In genomic region chr2:25453199-25453903, GRCh38 we compare ENCODE assay signal across 8 cellular contexts.
DNase-seq lines count a peak whose midpoint lies in the region; ATAC-seq, FAIRE-seq and TF ChIP-seq lines count a peak whose summit lies in the region.

No MANE protein-coding gene starts in this region.

- intact Hi-C loops in HepG2 (cut with micrococcal nuclease; ENCODE audit: unreplicated experiment) = no loop called here

- no TSS peak for BruUV-seq in HepG2 (replicated peaks; lab: Mats Ljungman, UMichigan)

- POLR2A ChIA-PET in HepG2 (lab: Yijun Ruan, JAX) = no interaction called here

- no peak overlapping the region for H2AFZ ChIP-seq in HepG2 (ENCODE audit: low read length)

- CTCF ChIA-PET in HepG2 (lab: Yijun Ruan, JAX; ENCODE audit: low intra/inter-chr PET ratio, low total read pairs) = no interaction called here

- no peaks in the 10 kb centered on the region for H3K9me3 ChIP-seq in HepG2 (ENCODE audit: low read length)

- H3K27me3 ChIP-seq in HepG2 (ENCODE audit: control insufficient read depth in 1 of 2, insufficient read depth in 2 of 2, low read length in 2 of 2) = no peaks in the 10 kb centered on the region

- no peak for TF ChIP-seq POLR2A in HepG2 (IDR thresholded peaks at IDR 0.05; ENCODE audit: insufficient read depth in 1 of 2, low read depth in 2 of 2, low read length in 2 of 2)

- H3K36me3 ChIP-seq in HepG2 (replicated peaks in 1 of 2; ENCODE audit: control insufficient read depth in 1 of 2, insufficient read depth in 2 of 2, low read length in 2 of 2) = no peaks in the 10 kb centered on the region

- H4K20me1 ChIP-seq in HepG2 (ENCODE audit: insufficient read depth, low read length) = no peaks in the 10 kb centered on the region

- peaks cover 14% of the 10 kb centered on the region for H3K4me1 ChIP-seq in HepG2 (ENCODE audit: insufficient read depth, low read length)

- DNase-seq in GM03348 (ENCODE audit: low spot score) (peak; percentile 40), fibroblast of gingiva (ENCODE audit: low read depth) (peak; percentile 4), HepG2 (ENCODE audit: low spot score) (no peak), iPS-NIHi7 (ENCODE audit: extremely low spot score) (no peak), SW 1271 (lab: John Stamatoyannopoulos, UW) (no peak), islet precursor cell (no peak)

- TF ChIP-seq RAD21 in HepG2 (CRISPR knock-in tag; IDR thresholded peaks at IDR 0.05) = no peak

- FAIRE-seq in HepG2 (lab: Jason Lieb, UNC) = no peak

- no peak overlapping the region for H3K4me3 ChIP-seq in HepG2 (replicated peaks in 1 of 3; ENCODE audit: insufficient read depth in 1 of 3, low read depth in 2 of 3, low read length in 3 of 3)

- ATAC-seq in GM19463 (IDR thresholded peaks at IDR 0.05; ENCODE audit: unreplicated experiment) = peak; percentile 88
- peak; percentile 84 for ATAC-seq in HG03442 (IDR thresholded peaks at IDR 0.05; ENCODE audit: unreplicated experiment)
- no peak for ATAC-seq in HepG2

- no peak overlapping the region for H3K9ac ChIP-seq in HepG2 (ENCODE audit: insufficient read depth, low read depth, low read length)

- TF ChIP-seq CTCF in HepG2 (CRISPR knock-in tag; IDR thresholded peaks at IDR 0.05) = no peak

- in situ Hi-C loops in HepG2 (cut with HindIII; ENCODE audit: extremely low pct_ligation_motif_present, low pct_unique_long_range_greater_than_20kb) = no loop called here

- no peak for TF ChIP-seq EP300 in HepG2 (IDR thresholded peaks at IDR 0.05; ENCODE audit: low read depth in 2 of 2, low read length in 2 of 2)
- TF ChIP-seq EP300 in HepG2 (CRISPR knock-in tag; IDR thresholded peaks at IDR 0.05; ENCODE audit: borderline replicate concordance) = no peak

- H3K79me2 ChIP-seq in HepG2 (ENCODE audit: insufficient read depth, low read length) = no peaks in the 10 kb centered on the region

- H3K27ac ChIP-seq in HepG2 (ENCODE audit: extremely low read length, insufficient read depth, low read length) = no peak overlapping the region

- H3K4me2 ChIP-seq in HepG2 (ENCODE audit: low read depth, low read length) = no peak overlapping the region

- 98% methylated on average over 3 of the region's 3 CpGs for WGBS in HepG2 (ENCODE audit: low lambda C conversion rate)

TF ChIP-seq in HepG2, 621 proteins besides CTCF, POLR2A, EP300 and RAD21:
- TF ChIP-seq KLF9 (CRISPR knock-in tag; IDR thresholded peaks at IDR 0.05; ENCODE audit: low read depth) = no peak
- no peak for TF ChIP-seq ZNF839 (CRISPR knock-in tag; IDR thresholded peaks at IDR 0.05; ENCODE audit: borderline replicate concordance)
- TF ChIP-seq HDAC1 (CRISPR knock-in tag; IDR thresholded peaks at IDR 0.05) = no peak
- no peak for TF ChIP-seq ZNF720 (CRISPR knock-in tag; IDR thresholded peaks at IDR 0.05)
- TF ChIP-seq ZIK1 (CRISPR knock-in tag; IDR thresholded peaks at IDR 0.05; ENCODE audit: borderline replicate concordance, low read depth) = no peak
- TF ChIP-seq ZNF292 (CRISPR knock-in tag; IDR thresholded peaks at IDR 0.05; ENCODE audit: borderline replicate concordance, low read depth) = no peak
- TF ChIP-seq ZNF101 (CRISPR knock-in tag; IDR thresholded peaks at IDR 0.05; ENCODE audit: borderline replicate concordance, low read depth) = no peak

Comparison
In these comparisons a context has a peak if more than half of its experiments do, and no peak if none do; other contexts are left out.
1. DNase-seq: peak in GM03348 (single experiment) and fibroblast of gingiva (single experiment); none in HepG2 (single experiment), iPS-NIHi7 (single experiment), SW 1271 (0 of 2) and islet precursor cell (single experiment).